ENCODE assay signal across 1 cellular context in the genomic region with DNA sequence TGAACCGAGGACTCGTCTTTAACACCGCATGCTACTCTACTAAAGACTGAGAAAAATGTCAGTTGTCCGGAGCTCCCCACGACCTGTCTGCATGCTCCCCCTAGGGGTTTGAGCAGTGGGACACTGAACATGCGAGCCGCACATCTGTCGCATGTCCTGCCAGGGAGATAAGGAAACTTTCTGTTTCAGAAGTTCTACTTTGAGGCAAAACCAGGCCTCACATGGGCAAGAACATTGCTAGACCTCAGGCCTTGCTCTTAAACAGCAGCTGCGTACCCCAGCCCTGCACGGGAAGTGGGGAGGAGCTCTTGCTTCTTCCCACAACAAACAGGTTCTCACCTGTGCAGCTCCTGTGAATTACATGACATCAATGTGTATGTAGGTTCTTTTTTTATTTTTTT.
TF ChIP-seq lines count a peak whose summit lies in the region.

No MANE protein-coding gene starts in this region.

TF ChIP-seq in SK-N-SH, 30 proteins besides CTCF, POLR2A, EP300 and RAD21 (continued from another document):
- TF ChIP-seq, protein P1, sequence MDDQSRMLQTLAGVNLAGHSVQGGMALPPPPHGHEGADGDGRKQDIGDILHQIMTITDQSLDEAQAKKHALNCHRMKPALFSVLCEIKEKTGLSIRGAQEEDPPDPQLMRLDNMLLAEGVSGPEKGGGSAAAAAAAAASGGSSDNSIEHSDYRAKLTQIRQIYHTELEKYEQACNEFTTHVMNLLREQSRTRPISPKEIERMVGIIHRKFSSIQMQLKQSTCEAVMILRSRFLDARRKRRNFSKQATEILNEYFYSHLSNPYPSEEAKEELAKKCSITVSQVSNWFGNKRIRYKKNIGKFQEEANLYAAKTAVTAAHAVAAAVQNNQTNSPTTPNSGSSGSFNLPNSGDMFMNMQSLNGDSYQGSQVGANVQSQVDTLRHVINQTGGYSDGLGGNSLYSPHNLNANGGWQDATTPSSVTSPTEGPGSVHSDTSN (IDR thresholded peaks at IDR 0.05) = no peak
- TF ChIP-seq YY1 (IDR thresholded peaks at IDR 0.05; ENCODE audit: low read depth) = no peak
- no peak for TF ChIP-seq SIN3A (IDR thresholded peaks at IDR 0.05; ENCODE audit: borderline replicate concordance, low read depth, low read length)
- no peak for TF ChIP-seq NRF1 (IDR thresholded peaks at IDR 0.05; ENCODE audit: low read depth, low read length)
- TF ChIP-seq TEAD4 (IDR thresholded peaks at IDR 0.05; ENCODE audit: borderline replicate concordance, insufficient read depth) = no peak
- TF ChIP-seq, protein P2, sequence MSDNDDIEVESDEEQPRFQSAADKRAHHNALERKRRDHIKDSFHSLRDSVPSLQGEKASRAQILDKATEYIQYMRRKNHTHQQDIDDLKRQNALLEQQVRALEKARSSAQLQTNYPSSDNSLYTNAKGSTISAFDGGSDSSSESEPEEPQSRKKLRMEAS (IDR thresholded peaks at IDR 0.05; ENCODE audit: low read depth) = no peak
- no peak for TF ChIP-seq FOXJ3 (CRISPR knock-in tag; IDR thresholded peaks at IDR 0.05)
- no peak for TF ChIP-seq CHD2 (IDR thresholded peaks at IDR 0.05; ENCODE audit: low read length, partially characterized antibody)
- TF ChIP-seq, protein P3, sequence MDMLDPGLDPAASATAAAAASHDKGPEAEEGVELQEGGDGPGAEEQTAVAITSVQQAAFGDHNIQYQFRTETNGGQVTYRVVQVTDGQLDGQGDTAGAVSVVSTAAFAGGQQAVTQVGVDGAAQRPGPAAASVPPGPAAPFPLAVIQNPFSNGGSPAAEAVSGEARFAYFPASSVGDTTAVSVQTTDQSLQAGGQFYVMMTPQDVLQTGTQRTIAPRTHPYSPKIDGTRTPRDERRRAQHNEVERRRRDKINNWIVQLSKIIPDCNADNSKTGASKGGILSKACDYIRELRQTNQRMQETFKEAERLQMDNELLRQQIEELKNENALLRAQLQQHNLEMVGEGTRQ (IDR thresholded peaks at IDR 0.05; ENCODE audit: borderline replicate concordance, low read depth, low read length) = no peak
- no peak for TF ChIP-seq RCOR1 (IDR thresholded peaks at IDR 0.05; ENCODE audit: low read length)
- no peak for TF ChIP-seq NFIC (IDR thresholded peaks at IDR 0.05; ENCODE audit: borderline replicate concordance)
- TF ChIP-seq POLR2AphosphoS5 (IDR thresholded peaks at IDR 0.05; ENCODE audit: low read depth, low read length) = no peak
- no peak for TF ChIP-seq RFX5 (IDR thresholded peaks at IDR 0.05; ENCODE audit: low read length)
- no peak for TF ChIP-seq GATA2 (CRISPR knock-in tag; IDR thresholded peaks at IDR 0.05)
- TF ChIP-seq SMC3 (IDR thresholded peaks at IDR 0.05; ENCODE audit: low read depth, low read length) = no peak
- TF ChIP-seq EZH2phosphoT487 (IDR thresholded peaks at IDR 0.05; ENCODE audit: borderline replicate concordance, low read depth) = no peak
- TF ChIP-seq, protein P4, sequence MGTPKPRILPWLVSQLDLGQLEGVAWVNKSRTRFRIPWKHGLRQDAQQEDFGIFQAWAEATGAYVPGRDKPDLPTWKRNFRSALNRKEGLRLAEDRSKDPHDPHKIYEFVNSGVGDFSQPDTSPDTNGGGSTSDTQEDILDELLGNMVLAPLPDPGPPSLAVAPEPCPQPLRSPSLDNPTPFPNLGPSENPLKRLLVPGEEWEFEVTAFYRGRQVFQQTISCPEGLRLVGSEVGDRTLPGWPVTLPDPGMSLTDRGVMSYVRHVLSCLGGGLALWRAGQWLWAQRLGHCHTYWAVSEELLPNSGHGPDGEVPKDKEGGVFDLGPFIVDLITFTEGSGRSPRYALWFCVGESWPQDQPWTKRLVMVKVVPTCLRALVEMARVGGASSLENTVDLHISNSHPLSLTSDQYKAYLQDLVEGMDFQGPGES (IDR thresholded peaks at IDR 0.05; ENCODE audit: low read depth, low read length) = no peak
